Comparison of ENCODE assay signal across 1 cellular context in the genomic region with DNA sequence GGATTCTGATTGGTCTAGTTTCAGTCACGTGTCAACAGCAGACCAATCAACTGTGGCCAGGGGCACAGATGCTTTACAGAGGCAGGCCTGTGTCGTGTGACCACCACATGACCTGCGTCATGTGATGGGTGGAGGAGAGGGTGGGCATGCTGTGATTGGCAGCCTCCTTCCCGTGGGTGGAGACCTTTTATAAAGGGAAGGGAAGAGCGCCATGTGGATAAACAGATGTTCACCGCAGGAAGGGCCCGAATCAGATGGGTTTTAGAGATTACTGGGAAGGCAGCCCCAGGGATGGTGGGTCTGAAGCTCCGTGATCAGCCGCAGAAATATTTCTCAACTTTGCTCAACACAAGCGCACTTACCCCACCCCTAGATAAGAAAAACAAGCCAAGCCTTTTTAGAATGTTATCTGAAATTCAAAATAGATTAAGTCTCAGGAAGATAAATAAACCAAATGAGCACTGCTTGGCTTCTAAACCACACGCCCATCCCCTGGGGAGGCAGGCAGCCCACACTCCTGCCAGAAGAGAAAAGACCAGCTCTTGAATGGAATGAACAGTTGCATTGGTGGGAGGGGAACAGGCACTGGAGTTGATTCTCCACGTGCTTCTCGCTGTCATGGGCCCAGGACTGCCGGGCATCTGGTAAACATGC.
TF ChIP-seq lines count a peak whose summit lies in the region.

No MANE protein-coding gene starts in this region.

TF ChIP-seq in HCT116, 20 proteins besides CTCF, POLR2A, EP300 and RAD21 (continued from another document):
- TF ChIP-seq, protein P1, sequence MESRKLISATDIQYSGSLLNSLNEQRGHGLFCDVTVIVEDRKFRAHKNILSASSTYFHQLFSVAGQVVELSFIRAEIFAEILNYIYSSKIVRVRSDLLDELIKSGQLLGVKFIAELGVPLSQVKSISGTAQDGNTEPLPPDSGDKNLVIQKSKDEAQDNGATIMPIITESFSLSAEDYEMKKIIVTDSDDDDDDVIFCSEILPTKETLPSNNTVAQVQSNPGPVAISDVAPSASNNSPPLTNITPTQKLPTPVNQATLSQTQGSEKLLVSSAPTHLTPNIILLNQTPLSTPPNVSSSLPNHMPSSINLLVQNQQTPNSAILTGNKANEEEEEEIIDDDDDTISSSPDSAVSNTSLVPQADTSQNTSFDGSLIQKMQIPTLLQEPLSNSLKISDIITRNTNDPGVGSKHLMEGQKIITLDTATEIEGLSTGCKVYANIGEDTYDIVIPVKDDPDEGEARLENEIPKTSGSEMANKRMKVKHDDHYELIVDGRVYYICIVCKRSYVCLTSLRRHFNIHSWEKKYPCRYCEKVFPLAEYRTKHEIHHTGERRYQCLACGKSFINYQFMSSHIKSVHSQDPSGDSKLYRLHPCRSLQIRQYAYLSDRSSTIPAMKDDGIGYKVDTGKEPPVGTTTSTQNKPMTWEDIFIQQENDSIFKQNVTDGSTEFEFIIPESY (IDR thresholded peaks at IDR 0.05; ENCODE audit: extremely low read depth, insufficient replicate concordance, low read length): no peak
- no peak for TF ChIP-seq CBX3 (IDR thresholded peaks at IDR 0.05; ENCODE audit: low read depth)
- no peak for TF ChIP-seq TCF7L2 (IDR thresholded peaks at IDR 0.05; ENCODE audit: borderline replicate concordance, extremely low read depth, insufficient read depth, insufficient read length)
- TF ChIP-seq, protein P2, sequence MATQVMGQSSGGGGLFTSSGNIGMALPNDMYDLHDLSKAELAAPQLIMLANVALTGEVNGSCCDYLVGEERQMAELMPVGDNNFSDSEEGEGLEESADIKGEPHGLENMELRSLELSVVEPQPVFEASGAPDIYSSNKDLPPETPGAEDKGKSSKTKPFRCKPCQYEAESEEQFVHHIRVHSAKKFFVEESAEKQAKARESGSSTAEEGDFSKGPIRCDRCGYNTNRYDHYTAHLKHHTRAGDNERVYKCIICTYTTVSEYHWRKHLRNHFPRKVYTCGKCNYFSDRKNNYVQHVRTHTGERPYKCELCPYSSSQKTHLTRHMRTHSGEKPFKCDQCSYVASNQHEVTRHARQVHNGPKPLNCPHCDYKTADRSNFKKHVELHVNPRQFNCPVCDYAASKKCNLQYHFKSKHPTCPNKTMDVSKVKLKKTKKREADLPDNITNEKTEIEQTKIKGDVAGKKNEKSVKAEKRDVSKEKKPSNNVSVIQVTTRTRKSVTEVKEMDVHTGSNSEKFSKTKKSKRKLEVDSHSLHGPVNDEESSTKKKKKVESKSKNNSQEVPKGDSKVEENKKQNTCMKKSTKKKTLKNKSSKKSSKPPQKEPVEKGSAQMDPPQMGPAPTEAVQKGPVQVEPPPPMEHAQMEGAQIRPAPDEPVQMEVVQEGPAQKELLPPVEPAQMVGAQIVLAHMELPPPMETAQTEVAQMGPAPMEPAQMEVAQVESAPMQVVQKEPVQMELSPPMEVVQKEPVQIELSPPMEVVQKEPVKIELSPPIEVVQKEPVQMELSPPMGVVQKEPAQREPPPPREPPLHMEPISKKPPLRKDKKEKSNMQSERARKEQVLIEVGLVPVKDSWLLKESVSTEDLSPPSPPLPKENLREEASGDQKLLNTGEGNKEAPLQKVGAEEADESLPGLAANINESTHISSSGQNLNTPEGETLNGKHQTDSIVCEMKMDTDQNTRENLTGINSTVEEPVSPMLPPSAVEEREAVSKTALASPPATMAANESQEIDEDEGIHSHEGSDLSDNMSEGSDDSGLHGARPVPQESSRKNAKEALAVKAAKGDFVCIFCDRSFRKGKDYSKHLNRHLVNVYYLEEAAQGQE (IDR thresholded peaks at IDR 0.05; ENCODE audit: low read depth): no peak
- no peak for TF ChIP-seq SIN3A (IDR thresholded peaks at IDR 0.05; ENCODE audit: low read depth)
- no peak for TF ChIP-seq CEBPB (IDR thresholded peaks at IDR 0.05; ENCODE audit: low read depth)
- TF ChIP-seq FOSL1 (IDR thresholded peaks at IDR 0.05; ENCODE audit: low read depth): no peak
- TF ChIP-seq, protein P3, sequence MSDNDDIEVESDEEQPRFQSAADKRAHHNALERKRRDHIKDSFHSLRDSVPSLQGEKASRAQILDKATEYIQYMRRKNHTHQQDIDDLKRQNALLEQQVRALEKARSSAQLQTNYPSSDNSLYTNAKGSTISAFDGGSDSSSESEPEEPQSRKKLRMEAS (IDR thresholded peaks at IDR 0.05): no peak
- no peak for TF ChIP-seq POLR2AphosphoS5 (IDR thresholded peaks at IDR 0.05; ENCODE audit: low read depth, low read length)
- TF ChIP-seq EZH2 (IDR thresholded peaks at IDR 0.05): no peak
